ENCODE assay signal across 1 cellular context in the genomic region with DNA sequence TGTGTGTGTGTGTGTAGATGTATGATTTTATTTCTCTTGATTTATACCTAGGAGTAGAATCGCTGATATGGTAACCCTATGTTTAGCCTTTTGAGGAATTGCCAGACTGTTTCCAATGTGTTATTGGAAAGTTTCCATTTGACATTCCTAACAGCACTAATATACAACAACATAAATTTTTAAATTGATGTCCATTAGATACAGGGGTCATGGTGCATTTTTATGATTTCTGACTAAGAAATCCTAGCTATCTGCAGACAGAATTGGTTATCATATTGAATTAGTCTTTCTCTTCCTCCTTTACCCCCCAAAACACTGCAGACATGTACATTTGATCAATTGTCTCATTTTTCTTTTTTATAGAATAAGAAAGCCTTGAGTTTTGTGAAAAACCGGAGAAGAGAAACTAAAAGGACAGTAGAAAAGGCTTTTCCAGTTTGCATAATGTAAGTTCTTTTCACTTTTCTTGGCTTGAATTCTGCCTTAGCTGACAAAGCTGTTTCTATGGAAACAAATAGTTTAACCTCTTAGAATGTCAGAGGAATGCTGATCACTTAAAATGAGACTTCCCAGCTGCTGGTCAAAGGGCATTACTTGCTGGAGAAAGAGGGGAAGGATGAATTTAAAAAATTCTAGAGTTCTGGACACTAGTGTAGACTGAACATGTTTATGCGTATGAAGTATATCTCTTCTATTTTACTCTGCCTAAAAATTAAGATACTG.
A peak's percentile ranks its signal among the peaks of the same experiment; 100 is the strongest.
TF ChIP-seq lines count a peak whose summit lies in the region.

No MANE protein-coding gene starts in this region.

TF ChIP-seq in H1, 55 proteins besides CTCF, POLR2A, EP300 and RAD21:
- TF ChIP-seq EGR1 (IDR thresholded peaks at IDR 0.05; ENCODE audit: borderline replicate concordance, low read depth, low read length) (no peak), SIN3A (conservative IDR thresholded peaks at IDR 0.05 in 1 of 2, IDR thresholded peaks at IDR 0.05 in 1 of 2; ENCODE audit: low read depth in 1 of 2, low read length in 2 of 2) (0 out of 4 replicates have a peak, but pooled peaks of 1 of the 2 experiments have one; percentile 24), SP2 (IDR thresholded peaks at IDR 0.05; ENCODE audit: low read length) (no peak), GABPA (IDR thresholded peaks at IDR 0.05; ENCODE audit: borderline replicate concordance, insufficient read depth, low read length) (no peak), TCF12 (IDR thresholded peaks at IDR 0.05; ENCODE audit: low read depth, low read length) (0 out of 2 replicates have a peak, but pooled peaks have one; percentile 36), RXRA (IDR thresholded peaks at IDR 0.05; ENCODE audit: insufficient read depth, low read depth, low read length) (no peak), RNF2 (IDR thresholded peaks at IDR 0.05; ENCODE audit: borderline replicate concordance, low read depth, low read length, missing control alignments, poor library complexity, severe bottlenecking) (no peak), TAF7 (optimal IDR thresholded peaks at IDR 0.05; ENCODE audit: borderline replicate concordance, low read depth, low read length) (no peak)
- TF ChIP-seq, protein P1, sequence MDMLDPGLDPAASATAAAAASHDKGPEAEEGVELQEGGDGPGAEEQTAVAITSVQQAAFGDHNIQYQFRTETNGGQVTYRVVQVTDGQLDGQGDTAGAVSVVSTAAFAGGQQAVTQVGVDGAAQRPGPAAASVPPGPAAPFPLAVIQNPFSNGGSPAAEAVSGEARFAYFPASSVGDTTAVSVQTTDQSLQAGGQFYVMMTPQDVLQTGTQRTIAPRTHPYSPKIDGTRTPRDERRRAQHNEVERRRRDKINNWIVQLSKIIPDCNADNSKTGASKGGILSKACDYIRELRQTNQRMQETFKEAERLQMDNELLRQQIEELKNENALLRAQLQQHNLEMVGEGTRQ (IDR thresholded peaks at IDR 0.05; ENCODE audit: low read length) = no peak
- TF ChIP-seq, protein P2, sequence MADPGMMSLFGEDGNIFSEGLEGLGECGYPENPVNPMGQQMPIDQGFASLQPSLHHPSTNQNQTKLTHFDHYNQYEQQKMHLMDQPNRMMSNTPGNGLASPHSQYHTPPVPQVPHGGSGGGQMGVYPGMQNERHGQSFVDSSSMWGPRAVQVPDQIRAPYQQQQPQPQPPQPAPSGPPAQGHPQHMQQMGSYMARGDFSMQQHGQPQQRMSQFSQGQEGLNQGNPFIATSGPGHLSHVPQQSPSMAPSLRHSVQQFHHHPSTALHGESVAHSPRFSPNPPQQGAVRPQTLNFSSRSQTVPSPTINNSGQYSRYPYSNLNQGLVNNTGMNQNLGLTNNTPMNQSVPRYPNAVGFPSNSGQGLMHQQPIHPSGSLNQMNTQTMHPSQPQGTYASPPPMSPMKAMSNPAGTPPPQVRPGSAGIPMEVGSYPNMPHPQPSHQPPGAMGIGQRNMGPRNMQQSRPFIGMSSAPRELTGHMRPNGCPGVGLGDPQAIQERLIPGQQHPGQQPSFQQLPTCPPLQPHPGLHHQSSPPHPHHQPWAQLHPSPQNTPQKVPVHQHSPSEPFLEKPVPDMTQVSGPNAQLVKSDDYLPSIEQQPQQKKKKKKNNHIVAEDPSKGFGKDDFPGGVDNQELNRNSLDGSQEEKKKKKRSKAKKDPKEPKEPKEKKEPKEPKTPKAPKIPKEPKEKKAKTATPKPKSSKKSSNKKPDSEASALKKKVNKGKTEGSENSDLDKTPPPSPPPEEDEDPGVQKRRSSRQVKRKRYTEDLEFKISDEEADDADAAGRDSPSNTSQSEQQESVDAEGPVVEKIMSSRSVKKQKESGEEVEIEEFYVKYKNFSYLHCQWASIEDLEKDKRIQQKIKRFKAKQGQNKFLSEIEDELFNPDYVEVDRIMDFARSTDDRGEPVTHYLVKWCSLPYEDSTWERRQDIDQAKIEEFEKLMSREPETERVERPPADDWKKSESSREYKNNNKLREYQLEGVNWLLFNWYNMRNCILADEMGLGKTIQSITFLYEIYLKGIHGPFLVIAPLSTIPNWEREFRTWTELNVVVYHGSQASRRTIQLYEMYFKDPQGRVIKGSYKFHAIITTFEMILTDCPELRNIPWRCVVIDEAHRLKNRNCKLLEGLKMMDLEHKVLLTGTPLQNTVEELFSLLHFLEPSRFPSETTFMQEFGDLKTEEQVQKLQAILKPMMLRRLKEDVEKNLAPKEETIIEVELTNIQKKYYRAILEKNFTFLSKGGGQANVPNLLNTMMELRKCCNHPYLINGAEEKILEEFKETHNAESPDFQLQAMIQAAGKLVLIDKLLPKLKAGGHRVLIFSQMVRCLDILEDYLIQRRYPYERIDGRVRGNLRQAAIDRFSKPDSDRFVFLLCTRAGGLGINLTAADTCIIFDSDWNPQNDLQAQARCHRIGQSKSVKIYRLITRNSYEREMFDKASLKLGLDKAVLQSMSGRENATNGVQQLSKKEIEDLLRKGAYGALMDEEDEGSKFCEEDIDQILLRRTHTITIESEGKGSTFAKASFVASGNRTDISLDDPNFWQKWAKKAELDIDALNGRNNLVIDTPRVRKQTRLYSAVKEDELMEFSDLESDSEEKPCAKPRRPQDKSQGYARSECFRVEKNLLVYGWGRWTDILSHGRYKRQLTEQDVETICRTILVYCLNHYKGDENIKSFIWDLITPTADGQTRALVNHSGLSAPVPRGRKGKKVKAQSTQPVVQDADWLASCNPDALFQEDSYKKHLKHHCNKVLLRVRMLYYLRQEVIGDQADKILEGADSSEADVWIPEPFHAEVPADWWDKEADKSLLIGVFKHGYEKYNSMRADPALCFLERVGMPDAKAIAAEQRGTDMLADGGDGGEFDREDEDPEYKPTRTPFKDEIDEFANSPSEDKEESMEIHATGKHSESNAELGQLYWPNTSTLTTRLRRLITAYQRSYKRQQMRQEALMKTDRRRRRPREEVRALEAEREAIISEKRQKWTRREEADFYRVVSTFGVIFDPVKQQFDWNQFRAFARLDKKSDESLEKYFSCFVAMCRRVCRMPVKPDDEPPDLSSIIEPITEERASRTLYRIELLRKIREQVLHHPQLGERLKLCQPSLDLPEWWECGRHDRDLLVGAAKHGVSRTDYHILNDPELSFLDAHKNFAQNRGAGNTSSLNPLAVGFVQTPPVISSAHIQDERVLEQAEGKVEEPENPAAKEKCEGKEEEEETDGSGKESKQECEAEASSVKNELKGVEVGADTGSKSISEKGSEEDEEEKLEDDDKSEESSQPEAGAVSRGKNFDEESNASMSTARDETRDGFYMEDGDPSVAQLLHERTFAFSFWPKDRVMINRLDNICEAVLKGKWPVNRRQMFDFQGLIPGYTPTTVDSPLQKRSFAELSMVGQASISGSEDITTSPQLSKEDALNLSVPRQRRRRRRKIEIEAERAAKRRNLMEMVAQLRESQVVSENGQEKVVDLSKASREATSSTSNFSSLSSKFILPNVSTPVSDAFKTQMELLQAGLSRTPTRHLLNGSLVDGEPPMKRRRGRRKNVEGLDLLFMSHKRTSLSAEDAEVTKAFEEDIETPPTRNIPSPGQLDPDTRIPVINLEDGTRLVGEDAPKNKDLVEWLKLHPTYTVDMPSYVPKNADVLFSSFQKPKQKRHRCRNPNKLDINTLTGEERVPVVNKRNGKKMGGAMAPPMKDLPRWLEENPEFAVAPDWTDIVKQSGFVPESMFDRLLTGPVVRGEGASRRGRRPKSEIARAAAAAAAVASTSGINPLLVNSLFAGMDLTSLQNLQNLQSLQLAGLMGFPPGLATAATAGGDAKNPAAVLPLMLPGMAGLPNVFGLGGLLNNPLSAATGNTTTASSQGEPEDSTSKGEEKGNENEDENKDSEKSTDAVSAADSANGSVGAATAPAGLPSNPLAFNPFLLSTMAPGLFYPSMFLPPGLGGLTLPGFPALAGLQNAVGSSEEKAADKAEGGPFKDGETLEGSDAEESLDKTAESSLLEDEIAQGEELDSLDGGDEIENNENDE (IDR thresholded peaks at IDR 0.05; ENCODE audit: insufficient replicate concordance, low read length) = no peak
- TF ChIP-seq, protein P3, sequence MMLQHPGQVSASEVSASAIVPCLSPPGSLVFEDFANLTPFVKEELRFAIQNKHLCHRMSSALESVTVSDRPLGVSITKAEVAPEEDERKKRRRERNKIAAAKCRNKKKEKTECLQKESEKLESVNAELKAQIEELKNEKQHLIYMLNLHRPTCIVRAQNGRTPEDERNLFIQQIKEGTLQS (IDR thresholded peaks at IDR 0.05; ENCODE audit: insufficient read depth, low read depth, low read length) = no peak
TF ChIP-seq in H1: peak in this region for 2.
